8 cellular contexts compared by ENCODE assay signal in genomic region chr6:39088331-39088730, GRCh38. TPM values are rescaled to one million over a fixed set of nuclear protein-coding genes. Genes with fewer than 3 reads are reported as not detected.
A peak's percentile ranks its signal among the peaks of the same experiment; 100 is the strongest.
DNase-seq lines count a peak whose midpoint lies in the region; ATAC-seq and TF ChIP-seq lines count a peak whose summit lies in the region.

No MANE protein-coding gene starts in this region.

- ATAC-seq in GM21717 (IDR thresholded peaks at IDR 0.05; ENCODE audit: unreplicated experiment), result no peak

- H3K4me3 ChIP-seq in BJ (ENCODE audit: low read depth, low read length) (no peak overlapping the region), adipocyte (ENCODE audit: low read length) (no peak overlapping the region), tibial artery (no peak overlapping the region)

- H3K36me3 ChIP-seq in BJ (ENCODE audit: control insufficient read depth, insufficient read depth, low read length) (no peaks in the 10 kb centered on the region), adipocyte (ENCODE audit: control insufficient read depth, insufficient read depth, low read length, severe bottlenecking) (no peaks in the 10 kb centered on the region), tibial artery (no peaks in the 10 kb centered on the region)

- H3K27me3 ChIP-seq in BJ (ENCODE audit: control insufficient read depth, insufficient read depth, low read length), result peaks cover 4% of the 10 kb centered on the region; the same call in 1 of the 2 replicates
- peaks cover 43% of the 10 kb centered on the region for H3K27me3 ChIP-seq in adipocyte (replicated peaks; ENCODE audit: control insufficient read depth, insufficient read depth, low read length)
- H3K27me3 ChIP-seq in tibial artery, result no peaks in the 10 kb centered on the region

- DNase-seq in BJ (ENCODE audit: low read depth) (no peak), HT1080 (ENCODE audit: low read depth) (peak; percentile 15), adipocyte (ENCODE audit: low read depth) (peak; percentile 75), iPS-NIHi7 (ENCODE audit: extremely low spot score) (peak; percentile 90), tibial artery (peak in 1 of 2 donors; percentile 46), middle frontal gyrus (ENCODE audit: extremely low spot score, low spot score) (no peak)
- DNase-seq in effector CD8-positive, alpha-beta T cell (lab: John Stamatoyannopoulos, UW), result no peak

- CTCF ChIA-PET in BJ (lab: Yijun Ruan, JAX), result interaction anchor here (0.6 to 1.9 kb wide), 4 partner anchors 14 to 222 kb away, joined by 3 to 9 read pairs (median 6); no protein-coding TSS in a partner anchor

- H3K9ac ChIP-seq in adipocyte (ENCODE audit: low read length), result no peak overlapping the region

- intact Hi-C loops in tibial artery (cut with DNase I; ENCODE audit: low total_unique reads), result no loop called here

- no peak overlapping the region for H3K27ac ChIP-seq in tibial artery

- peak; percentile 36 for TF ChIP-seq CTCF in BJ (IDR thresholded peaks at IDR 0.05; ENCODE audit: insufficient read depth, low read depth, low read length)
- TF ChIP-seq CTCF in tibial artery (IDR thresholded peaks at IDR 0.05), result peak; percentile 49 to 56

- H3K9me3 ChIP-seq in adipocyte (ENCODE audit: control insufficient read depth, low read length) (no peaks in the 10 kb centered on the region), tibial artery (no peaks in the 10 kb centered on the region)

- H3K4me1 ChIP-seq in adipocyte (ENCODE audit: control insufficient read depth, insufficient read depth, low read length) (no peaks in the 10 kb centered on the region), tibial artery (peaks cover 0 to 45% (median 27%) of the 10 kb centered on the region in 4 donors)

- POLR2A ChIA-PET in BJ (lab: Charles Lee), result no interaction called here

RNA-seq across cellular contexts. Expression of gene SAYSD1, which starts 26.7 kb away (rescaled TPM):
- 9.7 and 11.9 TPM in 2 replicates for polyA plus RNA-seq in BJ (2011; rRNA removed)
- 5.0 and 5.8 TPM in 2 replicates for polyA minus RNA-seq in BJ (2011; rRNA and poly(A)+ RNA removed)
- total RNA-seq in HT1080 (2014; rRNA removed; shearing (Covaris generic)), result 7.3 and 8.9 TPM in 2 replicates
- polyA plus RNA-seq in HT1080 (2015; cell fraction: cytosol; rRNA removed), result 7.5 and 10.4 TPM in 2 replicates
- 7.9 and 8.3 TPM in 2 replicates for polyA plus RNA-seq in HT1080 (2015; cell fraction: nucleus; rRNA removed)

RNA-seq across cellular contexts. Expression of gene GLP1R, which starts 39.8 kb away (rescaled TPM):
- not detected in 2 replicates for polyA plus RNA-seq in BJ (2011; rRNA removed)
- not detected in 2 replicates for polyA minus RNA-seq in BJ (2011; rRNA and poly(A)+ RNA removed)
- not detected in 2 replicates for total RNA-seq in HT1080 (2014; rRNA removed; shearing (Covaris generic))
- not detected in 2 replicates for polyA plus RNA-seq in HT1080 (2015; cell fraction: cytosol; rRNA removed)
- not detected in 2 replicates for polyA plus RNA-seq in HT1080 (2015; cell fraction: nucleus; rRNA removed)

Comparison
In these comparisons a context has a peak if more than half of its experiments do, and no peak if none do; other contexts are left out.
1. DNase-seq: peak in HT1080 (single experiment), adipocyte (single experiment) and iPS-NIHi7 (single experiment); none in BJ (single experiment), middle frontal gyrus (single experiment) and effector CD8-positive, alpha-beta T cell (single experiment).